26 cellular contexts compared by ENCODE assay signal in the genomic region with DNA sequence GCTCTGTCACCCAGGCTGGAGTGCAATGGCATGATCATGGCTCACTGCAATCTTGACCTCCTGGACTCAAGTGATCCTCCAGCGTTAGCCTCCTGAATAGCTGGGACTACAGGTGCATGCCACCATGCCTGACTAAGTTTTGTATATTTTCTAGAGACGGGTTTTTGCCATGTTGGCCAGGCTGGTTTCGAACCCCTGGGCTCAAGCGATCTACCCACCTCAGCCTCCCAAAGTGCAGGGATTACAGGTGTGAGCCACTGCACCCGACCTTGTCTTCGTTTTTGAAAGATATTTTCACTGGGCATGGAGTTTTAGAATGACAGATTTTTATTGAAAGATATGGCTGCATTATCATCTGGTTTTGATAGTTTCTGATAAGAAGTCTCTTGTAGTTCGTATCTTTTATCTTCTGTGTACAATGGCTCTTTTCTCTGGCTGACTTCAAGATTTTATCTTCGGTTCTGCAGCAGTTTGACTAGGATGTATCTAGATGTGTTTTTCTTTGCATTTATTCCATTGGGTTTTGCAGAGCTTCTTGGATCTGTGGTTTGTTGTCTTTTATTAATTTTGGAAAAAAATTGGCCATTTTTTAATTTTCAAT. TPM values are rescaled to one million over a fixed set of nuclear protein-coding genes. Genes with fewer than 3 reads are reported as not detected.
"Had no signal": no experiment of that assay in that cellular context is flagged by ENCODE, and none has a peak within 500 bp of the region (broad histone marks: within the 10 kb centered on the region; RNA-seq: fewer than 3 reads in every experiment).

No MANE protein-coding gene starts in this region.

- H3K9me3 ChIP-seq: gastrocnemius medialis, testis had no signal

- H3K4me1 Mint-ChIP-seq: brain, neural crest cell had no signal

- H3K4me1 ChIP-seq: esophagus squamous epithelium, gastrocnemius medialis, SJCRH30, testis, upper lobe of left lung had no signal

- H3K27me3 Mint-ChIP-seq: activated CD8-positive, alpha-beta T cell treated with anti-CD3 and anti-CD28 coated beads for 36 hours; activated naive CD4-positive, alpha-beta T cell treated with anti-CD3 and anti-CD28 coated beads, Interleukin-2, amount 50 U/mL, for 24 hours had no signal

- H3K36me3 Mint-ChIP-seq: brain had no signal

- H3K27ac Mint-ChIP-seq: activated CD4-positive, alpha-beta T cell treated with anti-CD3 and anti-CD28 coated beads, Interleukin-2, amount 10 ng/mL, durations not matched to agents 7 days and 5 days; activated CD8-positive, alpha-beta T cell treated with anti-CD3 and anti-CD28 coated beads for 36 hours; activated naive CD4-positive, alpha-beta T cell treated with anti-CD3 and anti-CD28 coated beads, Interleukin-2, amount 50 U/mL, for 24 hours; brain; T-helper 1 cell treated with Interleukin-12 subunit alpha and Interleukin-12 subunit beta and Interleukin-4 antibody, amounts not matched to agents 30 μg/mL and 1 μg/mL, for 36 hours had no signal

- H3K27me3 ChIP-seq: dorsolateral prefrontal cortex, testis, upper lobe of left lung had no signal

- H3K4me3 Mint-ChIP-seq: activated CD4-positive, alpha-beta T cell treated with anti-CD3 and anti-CD28 coated beads, Interleukin-2, amount 10 ng/mL, durations not matched to agents 7 days and 5 days; activated CD8-positive, alpha-beta T cell treated with anti-CD3 and anti-CD28 coated beads for 36 hours; activated naive CD4-positive, alpha-beta T cell treated with anti-CD3 and anti-CD28 coated beads, Interleukin-2, amount 50 U/mL, for 24 hours; brain; neural crest cell; T-helper 1 cell treated with Interleukin-12 subunit alpha and Interleukin-12 subunit beta and Interleukin-4 antibody, amounts not matched to agents 30 μg/mL and 1 μg/mL, for 36 hours had no signal

- H3K27ac ChIP-seq: dorsolateral prefrontal cortex, esophagus squamous epithelium, gastrocnemius medialis, SJCRH30, testis, upper lobe of left lung, WERI-Rb-1 had no signal

- ATAC-seq: activated CD8-positive, alpha-beta T cell treated with anti-CD3 and anti-CD28 coated beads for 36 hours; gastrocnemius medialis; left cardiac atrium; sciatic nerve had no signal

- H3K36me3 ChIP-seq: esophagus squamous epithelium, gastrocnemius medialis, SJCRH30, upper lobe of left lung, WERI-Rb-1 had no signal

- DNase-seq: activated CD4-positive, alpha-beta T cell treated with anti-CD3 and anti-CD28 coated beads, Interleukin-2, amount 10 ng/mL, durations not matched to agents 7 days and 5 days; activated CD4-positive, CD25-positive, alpha-beta regulatory T cell treated with anti-CD3 and anti-CD28 coated beads, Interleukin-2, amount 50 U/mL, for 72 hours; activated CD8-positive, alpha-beta T cell treated with anti-CD3 and anti-CD28 coated beads for 36 hours; activated gamma-delta T cell; activated T-cell treated with anti-CD3 and anti-CD28 coated beads, Interleukin-2, amount 50 U/mL, for 48 hours; aorta; central memory CD4-positive, alpha-beta T cell; dorsolateral prefrontal cortex; esophagus squamous epithelium; gastrocnemius medialis; hypothalamus; left cardiac atrium; posterior cingulate gyrus; SJCRH30; small intestine; stimulated activated CD4-positive, alpha-beta T cell treated with anti-CD3 and anti-CD28 coated beads, Interleukin-2, amount 100 ng/mL, for 24 hours; stimulated activated naive CD4-positive, alpha-beta T cell; testis; upper lobe of left lung; WERI-Rb-1 had no signal

- H3K4me3 ChIP-seq: dorsolateral prefrontal cortex, esophagus squamous epithelium, gastrocnemius medialis, SJCRH30, testis, upper lobe of left lung had no signal

RNA-seq across cellular contexts. Expression of gene ADGRG5, which starts 14.6 kb away (rescaled TPM):
- total RNA-seq: gastrocnemius medialis, renal cortical epithelial cell, SJCRH30 had no signal
